ENCODE assay signal across 10 cellular contexts in genomic region chrX:74492720-74493201, GRCh38.
DNase-seq lines count a peak whose midpoint lies in the region; TF ChIP-seq lines count a peak whose summit lies in the region.
"Had no signal": no experiment of that assay in that cellular context is flagged by ENCODE, and none has a peak within 500 bp of the region (broad histone marks: within the 10 kb centered on the region; RNA-seq: fewer than 3 reads in every experiment).

No MANE protein-coding gene starts in this region.

- H3K27me3 ChIP-seq in cardiac muscle cell (no peaks in the 10 kb centered on the region), left ventricle myocardium inferior (ENCODE audit: low read depth) (no peaks in the 10 kb centered on the region)

- H3K9me3 ChIP-seq in cardiac muscle cell (ENCODE audit: low read depth) = no peaks in the 10 kb centered on the region
- H3K9me3 ChIP-seq in left ventricle myocardium inferior (replicated peaks) = no peaks in the 10 kb centered on the region

- H3K27ac ChIP-seq in cardiac muscle cell = no peak overlapping the region
- H3K27ac ChIP-seq in left ventricle myocardium inferior (replicated peaks) = no peak overlapping the region
- H3K27ac ChIP-seq: VCaP had no signal

- H3K36me3 ChIP-seq in cardiac muscle cell (no peaks in the 10 kb centered on the region), left ventricle myocardium inferior (no peaks in the 10 kb centered on the region)

- H3K4me1 ChIP-seq in cardiac muscle cell (ENCODE audit: low read depth) (no peaks in the 10 kb centered on the region), left ventricle myocardium inferior (no peaks in the 10 kb centered on the region)

- no peak overlapping the region for H3K4me3 Mint-ChIP-seq in type B pancreatic cell
- H3K4me3 Mint-ChIP-seq: CD4-positive, CD25-positive, alpha-beta regulatory T cell had no signal

- no peaks in the 10 kb centered on the region for H3K4me1 Mint-ChIP-seq in type B pancreatic cell (ENCODE audit: unreplicated experiment)
- H3K4me1 Mint-ChIP-seq: CD4-positive, CD25-positive, alpha-beta regulatory T cell had no signal

- TF ChIP-seq CTCF in cardiac muscle cell (IDR thresholded peaks at IDR 0.05; ENCODE audit: low read depth, low read length) (peak; percentile 24), left ventricle myocardium inferior (IDR thresholded peaks at IDR 0.05; ENCODE audit: borderline replicate concordance) (no peak), fibroblast of pulmonary artery (IDR thresholded peaks at IDR 0.05; ENCODE audit: low read length, missing control alignments) (peak; percentile 23), type B pancreatic cell (conservative IDR thresholded peaks at IDR 0.05) (peak; percentile 59)

- peak; percentile 13 to 27 for DNase-seq in cardiac muscle cell (ENCODE audit: low read depth in 1 of 2, low spot score in 1 of 2)
- no peak for DNase-seq in left ventricle myocardium inferior
- DNase-seq in SK-MEL-5 (ENCODE audit: low read depth, low spot score) = peak; percentile 34
- peak; percentile 1 for DNase-seq in fibroblast of pulmonary artery (ENCODE audit: low read depth)
- no peak for DNase-seq in type B pancreatic cell (ENCODE audit: extremely low spot score, unreplicated experiment)
- no peak for DNase-seq in DMS114 treated with DMSO at 0.1 percent for 48 hours (lab: John Stamatoyannopoulos, UW; ENCODE audit: unreplicated experiment)
- no peak for DNase-seq in HPDE6-E6E7 (ENCODE audit: extremely low spot score)
- no peak for DNase-seq in LoVo (ENCODE audit: low spot score)

- in situ Hi-C loops in SK-MEL-5 (cut with HindIII; ENCODE audit: low pct_unique_long_range_greater_than_20kb, low sequenced_read_pairs) = no loop called here

- H3K27me3 Mint-ChIP-seq in type B pancreatic cell = no peaks in the 10 kb centered on the region

- H3K36me3 Mint-ChIP-seq in type B pancreatic cell = no peaks in the 10 kb centered on the region
- H3K36me3 Mint-ChIP-seq: CD4-positive, CD25-positive, alpha-beta regulatory T cell had no signal

- H3K9me3 Mint-ChIP-seq in type B pancreatic cell = no peaks in the 10 kb centered on the region
- H3K9me3 Mint-ChIP-seq: CD4-positive, CD25-positive, alpha-beta regulatory T cell had no signal

- peak overlapping the region; percentile 28 for H3K27ac Mint-ChIP-seq in type B pancreatic cell
- H3K27ac Mint-ChIP-seq: CD4-positive, CD25-positive, alpha-beta regulatory T cell had no signal

- no peak overlapping the region for H3K4me3 ChIP-seq in cardiac muscle cell
- no peak overlapping the region for H3K4me3 ChIP-seq in left ventricle myocardium inferior
- no peak overlapping the region for H3K4me3 ChIP-seq in fibroblast of pulmonary artery (replicated peaks; ENCODE audit: low read depth, low read length)

- intact Hi-C loops in left ventricle myocardium inferior (cut with micrococcal nuclease) = no loop called here

Comparison
In these comparisons a context has a peak if more than half of its experiments do, and no peak if none do; other contexts are left out.
1. DNase-seq: peak in cardiac muscle cell (2 of 2), SK-MEL-5 (single experiment) and fibroblast of pulmonary artery (single experiment); none in left ventricle myocardium inferior (single experiment), type B pancreatic cell (single experiment), DMS114 treated with DMSO at 0.1 percent for 48 hours (single experiment), HPDE6-E6E7 (single experiment) and LoVo (single experiment).